1 cellular context compared by ENCODE assay signal in genomic region chr3:120625199-120625598, GRCh38.
TF ChIP-seq lines count a peak whose summit lies in the region.

No MANE protein-coding gene starts in this region.

TF ChIP-seq in HepG2, 621 proteins besides CTCF, POLR2A, EP300 and RAD21 (continued from another document):
- no peak for TF ChIP-seq ELK4 (CRISPR knock-in tag; IDR thresholded peaks at IDR 0.05; ENCODE audit: borderline replicate concordance)
- no peak for TF ChIP-seq TERF1 (CRISPR knock-in tag; IDR thresholded peaks at IDR 0.05)
- 0 out of 2 replicates have a peak, but pooled peaks have one; percentile 31 for TF ChIP-seq KDM2A (CRISPR knock-in tag; IDR thresholded peaks at IDR 0.05; ENCODE audit: borderline replicate concordance, low read depth)
- TF ChIP-seq BCLAF1 (IDR thresholded peaks at IDR 0.05), result no peak
